ENCODE assay signal across 22 cellular contexts in the genomic region with DNA sequence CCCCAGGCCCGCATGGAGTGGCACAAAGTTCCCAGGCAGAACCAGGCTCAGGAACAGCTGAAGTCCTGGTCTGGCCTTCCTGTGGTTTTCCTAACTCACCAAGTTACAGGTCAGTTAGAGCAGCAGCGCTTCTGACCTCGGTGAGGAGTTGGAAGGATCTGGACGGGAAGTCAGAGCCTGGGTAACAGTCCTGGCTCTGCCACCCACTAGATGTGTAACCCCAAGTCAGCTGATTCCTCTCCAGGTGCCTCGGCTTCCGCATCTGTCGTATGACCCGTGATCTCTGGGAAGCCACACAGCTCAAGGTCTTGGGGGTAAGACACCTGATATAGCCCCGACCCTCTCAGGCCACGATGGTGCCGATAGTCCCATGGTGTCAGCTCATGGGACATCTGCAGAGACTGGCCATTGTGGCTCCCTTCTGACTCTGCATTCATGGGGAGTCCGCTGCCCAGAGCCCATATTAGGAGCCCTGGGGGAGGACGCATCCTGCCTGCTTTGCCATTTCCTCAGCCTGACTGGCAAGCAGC.
"Had no signal": no experiment of that assay in that cellular context is flagged by ENCODE, and none has a peak within 500 bp of the region (broad histone marks: within the 10 kb centered on the region; RNA-seq: fewer than 3 reads in every experiment).

No MANE protein-coding gene starts in this region.

- H3K4me1 ChIP-seq: right lobe of liver had no signal

- H3K36me3 ChIP-seq: right lobe of liver, thoracic aorta had no signal

- H3K4me1 Mint-ChIP-seq: brain, mesothelial cell of epicardium, nephron had no signal

- H3K4me3 Mint-ChIP-seq: activated CD8-positive, alpha-beta T cell treated with anti-CD3 and anti-CD28 coated beads, Interleukin-2, amount 10 ng/mL, durations not matched to agents 7 days and 5 days; activated T-cell treated with anti-CD3 and anti-CD28 coated beads, Interleukin-2, amount 50 U/mL, for 72 hours; brain; mesothelial cell of epicardium; nephron; stimulated activated naive B cell treated with anti-CD40 and anti-IgM and Interleukin-4, amounts not matched to agents 10 μg/mL and 1 μg/mL and 100 μg/mL, for 72 hours; type B pancreatic cell had no signal

- DNase-seq: activated CD4-positive, alpha-beta T cell treated with anti-CD3 and anti-CD28 coated beads for 1 hour; activated CD4-positive, alpha-beta T cell treated with anti-CD3 and anti-CD28 coated beads, Interleukin-2, amount 50 U/mL, for 1 hour; activated CD8-positive, alpha-beta T cell treated with anti-CD3 and anti-CD28 coated beads, Interleukin-2, amount 10 ng/mL, durations not matched to agents 7 days and 5 days; activated gamma-delta T cell; activated T-cell treated with anti-CD3 and anti-CD28 coated beads, Interleukin-2, amount 50 U/mL, for 72 hours; aorta; central memory CD4-positive, alpha-beta T cell; effector memory CD4-positive, alpha-beta T cell; foreskin keratinocyte; nucleus accumbens; right lobe of liver; stimulated activated CD4-positive, alpha-beta T cell treated with anti-CD3 and anti-CD28 coated beads, Interleukin-2, amount 100 ng/mL, for 24 hours; stimulated activated naive B cell treated with anti-CD40 and anti-IgM and Interleukin-4, amounts not matched to agents 10 μg/mL and 1 μg/mL and 100 μg/mL, for 72 hours; T-helper 1 cell had no signal

- H3K27ac ChIP-seq: foreskin keratinocyte, right lobe of liver, skin epidermis, thoracic aorta had no signal

- H3K9me3 Mint-ChIP-seq: activated naive CD4-positive, alpha-beta T cell treated with anti-CD3 and anti-CD28 coated beads, Interleukin-2, amount 50 U/mL, for 72 hours; activated T-cell treated with anti-CD3 and anti-CD28 coated beads, Interleukin-2, amount 50 U/mL, for 72 hours had no signal

- ATAC-seq: activated CD8-positive, alpha-beta T cell treated with anti-CD3 and anti-CD28 coated beads, Interleukin-2, amount 10 ng/mL, durations not matched to agents 7 days and 5 days; activated naive CD4-positive, alpha-beta T cell treated with anti-CD3 and anti-CD28 coated beads, Interleukin-2, amount 50 U/mL, for 72 hours; activated T-cell treated with anti-CD3 and anti-CD28 coated beads, Interleukin-2, amount 50 U/mL, for 72 hours; foreskin keratinocyte; left lobe of liver; stimulated activated naive B cell treated with anti-CD40 and anti-IgM and Interleukin-4, amounts not matched to agents 10 μg/mL and 1 μg/mL and 100 μg/mL, for 72 hours had no signal

- H3K27me3 ChIP-seq: foreskin keratinocyte, right lobe of liver had no signal

- H3K36me3 Mint-ChIP-seq: type B pancreatic cell had no signal

- H3K4me3 ChIP-seq: right lobe of liver, skin epidermis, thoracic aorta had no signal

- H3K9me3 ChIP-seq: right lobe of liver, thoracic aorta had no signal

- H3K27ac Mint-ChIP-seq: activated CD8-positive, alpha-beta T cell treated with anti-CD3 and anti-CD28 coated beads, Interleukin-2, amount 10 ng/mL, durations not matched to agents 7 days and 5 days; activated T-cell treated with anti-CD3 and anti-CD28 coated beads, Interleukin-2, amount 50 U/mL, for 72 hours; mesothelial cell of epicardium; nephron; stimulated activated naive B cell treated with anti-CD40 and anti-IgM and Interleukin-4, amounts not matched to agents 10 μg/mL and 1 μg/mL and 100 μg/mL, for 72 hours; type B pancreatic cell had no signal
